Comparison of ENCODE assay signal across 34 cellular contexts in the genomic region with DNA sequence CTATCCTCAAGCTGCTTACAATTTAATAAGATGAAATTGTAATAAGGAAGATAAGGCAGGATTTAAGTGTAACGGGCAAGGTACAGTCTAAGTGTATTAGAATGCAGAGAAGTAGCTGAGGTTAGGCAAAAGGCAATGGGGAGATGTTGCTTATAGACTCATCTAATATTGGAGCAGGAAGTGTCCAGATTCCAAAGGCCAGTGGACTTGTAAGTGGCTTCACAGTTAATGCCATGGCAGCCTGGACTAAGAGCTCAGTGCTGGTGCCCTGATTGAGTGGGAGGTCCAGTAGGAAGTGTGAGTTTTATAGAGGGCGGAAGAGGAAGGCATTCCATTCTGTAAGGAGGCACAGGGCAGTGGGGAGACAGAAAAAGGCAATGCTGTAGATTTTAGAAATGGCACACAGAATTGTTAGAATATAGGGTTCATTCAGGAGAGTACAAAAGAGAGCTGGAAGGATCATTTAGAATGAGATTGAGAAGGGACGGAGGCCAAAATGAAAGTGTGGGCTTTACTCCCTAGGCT.
"Had no signal": no experiment of that assay in that cellular context is flagged by ENCODE, and none has a peak within 500 bp of the region (broad histone marks: within the 10 kb centered on the region; RNA-seq: fewer than 3 reads in every experiment).

No MANE protein-coding gene starts in this region.

- DNase-seq: activated CD4-positive, alpha-beta T cell treated with anti-CD3 and anti-CD28 coated beads for 36 hours; activated CD4-positive, alpha-beta T cell treated with anti-CD3 and anti-CD28 coated beads, Interleukin-2, amount 10 ng/mL, durations not matched to agents 7 days and 5 days; activated CD4-positive, alpha-beta T cell treated with anti-CD3 and anti-CD28 coated beads, Interleukin-2, amount 50 U/mL, for 48 hours; activated CD4-positive, CD25-positive, alpha-beta regulatory T cell; activated CD8-positive, alpha-beta T cell treated with anti-CD3 and anti-CD28 coated beads, Interleukin-2, amount 10 ng/mL, durations not matched to agents 7 days and 5 days; activated gamma-delta T cell; activated naive CD4-positive, alpha-beta T cell treated with Interleukin-2 at 50 U/mL for 16 hours; activated naive CD8-positive, alpha-beta T cell treated with anti-CD3 and anti-CD28 coated beads, Interleukin-2, amount 10 ng/mL, durations not matched to agents 7 days and 5 days; activated T-cell treated with anti-CD3 and anti-CD28 coated beads, Interleukin-2, amount 50 U/mL, for 24 hours; amygdala; NCI-H1105; NCI-H1417 treated with DMSO at 0.1 percent for 48 hours; NCI-H187 treated with DMSO at 0.1 percent for 48 hours; NCI-H2081; NCI-H2171 treated with DMSO at 0.1 percent for 48 hours; NCI-H226; NCI-H446 treated with DMSO at 0.1 percent for 48 hours; NCI-H524; NCI-H69; NK-92 treated with Interleukin-12 subunit alpha and Interleukin-12 subunit beta, amount 100 ng/mL, for 24 hours; PC-3; SIG-M5; T-cell; T-helper 2 cell; T-helper 9 cell had no signal

- H3K4me3 Mint-ChIP-seq: activated CD4-positive, alpha-beta T cell treated with anti-CD3 and anti-CD28 coated beads for 36 hours; activated CD4-positive, alpha-beta T cell treated with anti-CD3 and anti-CD28 coated beads, Interleukin-2, amount 10 ng/mL, durations not matched to agents 7 days and 5 days; activated CD8-positive, alpha-beta T cell treated with anti-CD3 and anti-CD28 coated beads, Interleukin-2, amount 10 ng/mL, durations not matched to agents 7 days and 5 days; activated naive CD4-positive, alpha-beta T cell treated with anti-CD3 and anti-CD28 coated beads, Interleukin-2, amount 50 U/mL, for 24 hours; activated naive CD8-positive, alpha-beta T cell treated with anti-CD3 and anti-CD28 coated beads, Interleukin-2, amount 10 ng/mL, durations not matched to agents 7 days and 5 days; activated T-cell treated with anti-CD3 and anti-CD28 coated beads, Interleukin-2, amount 50 U/mL, for 24 hours; T-cell had no signal

- H3K27me3 ChIP-seq: ascending aorta, breast epithelium, Peyer's patch had no signal

- H3K27ac ChIP-seq: ascending aorta, breast epithelium, RWPE1, VCaP had no signal

- H3K4me3 ChIP-seq: ascending aorta, breast epithelium, Peyer's patch had no signal

- H3K4me1 Mint-ChIP-seq: activated CD4-positive, alpha-beta T cell treated with anti-CD3 and anti-CD28 coated beads for 36 hours; activated CD4-positive, alpha-beta T cell treated with anti-CD3 and anti-CD28 coated beads, Interleukin-2, amount 10 ng/mL, durations not matched to agents 7 days and 5 days; activated naive CD4-positive, alpha-beta T cell treated with anti-CD3 and anti-CD28 coated beads, Interleukin-2, amount 50 U/mL, for 24 hours; activated naive CD8-positive, alpha-beta T cell treated with anti-CD3 and anti-CD28 coated beads, Interleukin-2, amount 10 ng/mL, durations not matched to agents 7 days and 5 days; T-cell had no signal

- ATAC-seq: activated CD4-positive, alpha-beta T cell treated with anti-CD3 and anti-CD28 coated beads for 36 hours; activated CD8-positive, alpha-beta T cell treated with anti-CD3 and anti-CD28 coated beads, Interleukin-2, amount 10 ng/mL, durations not matched to agents 7 days and 5 days; PC-3; Right ventricle myocardium inferior; SK-N-SH treated with all-trans-retinoic acid at 6 μM for 48 hours; T-cell had no signal

- H3K27ac Mint-ChIP-seq: activated CD4-positive, alpha-beta T cell treated with anti-CD3 and anti-CD28 coated beads for 36 hours; activated CD4-positive, alpha-beta T cell treated with anti-CD3 and anti-CD28 coated beads, Interleukin-2, amount 10 ng/mL, durations not matched to agents 7 days and 5 days; activated CD8-positive, alpha-beta T cell treated with anti-CD3 and anti-CD28 coated beads, Interleukin-2, amount 10 ng/mL, durations not matched to agents 7 days and 5 days; activated naive CD4-positive, alpha-beta T cell treated with anti-CD3 and anti-CD28 coated beads, Interleukin-2, amount 50 U/mL, for 24 hours; activated naive CD8-positive, alpha-beta T cell treated with anti-CD3 and anti-CD28 coated beads, Interleukin-2, amount 10 ng/mL, durations not matched to agents 7 days and 5 days; activated T-cell treated with anti-CD3 and anti-CD28 coated beads, Interleukin-2, amount 50 U/mL, for 24 hours; activated T-helper 2 cell treated with anti-CD3 and anti-CD28 coated beads, Interferon-gamma antibody, Interleukin-2, Interleukin-4, amounts not matched to agents 10 μg/mL and 5 μg/mL and 100 μg/mL, durations not matched to agents 14 hours and 24 hours and 36 hours; T-cell had no signal

- H3K36me3 ChIP-seq: ascending aorta, breast epithelium, Peyer's patch had no signal

- H3K9me3 Mint-ChIP-seq: activated CD4-positive, alpha-beta T cell treated with anti-CD3 and anti-CD28 coated beads, Interleukin-2, amount 10 ng/mL, durations not matched to agents 7 days and 5 days; activated naive CD4-positive, alpha-beta T cell treated with anti-CD3 and anti-CD28 coated beads, Interleukin-2, amount 50 U/mL, for 24 hours; activated T-cell treated with anti-CD3 and anti-CD28 coated beads, Interleukin-2, amount 50 U/mL, for 24 hours; activated T-helper 2 cell treated with anti-CD3 and anti-CD28 coated beads, Interferon-gamma antibody, Interleukin-2, Interleukin-4, amounts not matched to agents 10 μg/mL and 5 μg/mL and 100 μg/mL, durations not matched to agents 14 hours and 24 hours and 36 hours had no signal

- H3K4me1 ChIP-seq: ascending aorta, breast epithelium had no signal

- H3K9me3 ChIP-seq: ascending aorta, breast epithelium, Peyer's patch had no signal

- H3K36me3 Mint-ChIP-seq: activated naive CD4-positive, alpha-beta T cell treated with anti-CD3 and anti-CD28 coated beads, Interleukin-2, amount 50 U/mL, for 24 hours; activated naive CD8-positive, alpha-beta T cell treated with anti-CD3 and anti-CD28 coated beads, Interleukin-2, amount 10 ng/mL, durations not matched to agents 7 days and 5 days; T-cell had no signal
